Comparison of ENCODE assay signal across 8 cellular contexts in the genomic region with DNA sequence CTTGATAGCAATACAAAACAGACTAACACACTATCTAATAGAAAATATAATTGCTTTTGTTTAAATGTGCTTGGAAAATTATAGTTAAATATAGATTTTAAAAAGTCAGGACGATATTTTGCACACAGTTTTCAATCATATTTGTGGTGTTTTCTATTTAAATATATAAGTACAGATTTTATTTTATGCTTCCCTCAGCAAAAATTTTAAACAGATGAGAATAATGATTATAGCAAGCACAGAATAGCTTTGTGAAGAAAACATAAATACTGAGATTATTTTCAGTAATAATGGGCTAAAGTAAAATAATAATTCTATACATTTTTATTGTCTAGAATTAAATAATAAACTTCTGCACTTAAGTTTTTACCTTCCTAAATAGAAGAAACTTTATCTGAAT.
"Had no signal": no experiment of that assay in that cellular context is flagged by ENCODE, and none has a peak within 500 bp of the region (broad histone marks: within the 10 kb centered on the region; RNA-seq: fewer than 3 reads in every experiment).

No MANE protein-coding gene starts in this region.

- H3K27ac Mint-ChIP-seq: H9 had no signal

- H3K4me3 Mint-ChIP-seq: H9 had no signal

- H3K9ac ChIP-seq: GM23248, KMS-11 had no signal

- H2AFZ ChIP-seq: GM23248 had no signal

- H3K4me1 Mint-ChIP-seq: H9 had no signal

- H3K4me3 ChIP-seq: GM23248 had no signal

- H3K4me2 ChIP-seq: KMS-11 had no signal

- FAIRE-seq: H54, HTR-8/SVneo had no signal

- DNase-seq: GM23248, GOT3, H9, HCEC 1CT, KBM-7 had no signal

- H3K27ac ChIP-seq: GM23248, KMS-11 had no signal
